Comparison of ENCODE assay signal across 17 cellular contexts in genomic region chr11:3161720-3162409, GRCh38. TPM values are rescaled to one million over a fixed set of nuclear protein-coding genes. Genes with fewer than 3 reads are reported as not detected.
DNase-seq lines count a peak whose midpoint lies in the region; ATAC-seq and TF ChIP-seq lines count a peak whose summit lies in the region.
"Had no signal": no experiment of that assay in that cellular context is flagged by ENCODE, and none has a peak within 500 bp of the region (broad histone marks: within the 10 kb centered on the region; RNA-seq: fewer than 3 reads in every experiment).

No MANE protein-coding gene starts in this region.

- no peak overlapping the region for H4K91ac ChIP-seq in trophoblast cell (ENCODE audit: low read depth, low read length)

- TF ChIP-seq POLR2A in vagina (IDR thresholded peaks at IDR 0.05), result no peak
- TF ChIP-seq POLR2A in breast epithelium (IDR thresholded peaks at IDR 0.05), result no peak
- no peak for TF ChIP-seq POLR2A in lower leg skin (IDR thresholded peaks at IDR 0.05)

- no peak overlapping the region for H3K4ac ChIP-seq in trophoblast cell (ENCODE audit: low read depth, low read length)

- no peak overlapping the region for H3K4me2 ChIP-seq in trophoblast cell (ENCODE audit: low read length)

- no peak overlapping the region for H2AFZ ChIP-seq in trophoblast cell (ENCODE audit: insufficient read depth, low read length, poor library complexity)

- TF ChIP-seq CTCF in vagina (IDR thresholded peaks at IDR 0.05), result no peak
- TF ChIP-seq CTCF in breast epithelium (IDR thresholded peaks at IDR 0.05), result no peak
- no peak for TF ChIP-seq CTCF in lower leg skin (IDR thresholded peaks at IDR 0.05)

- H3K4me1 ChIP-seq in trophoblast cell (ENCODE audit: control insufficient read depth in 1 of 2, insufficient read depth in 2 of 2, low read length in 2 of 2) (peaks cover 41 to 49% of the 10 kb centered on the region in 2 experiments), vagina (peaks cover 85% of the 10 kb centered on the region), breast epithelium (peaks cover 19 to 32% of the 10 kb centered on the region in 2 donors)

- intact Hi-C loops in Right ventricle myocardium inferior (cut with DNase I), result loop anchor here (2.0 kb wide), 1 partner anchor 39 kb away; no protein-coding TSS in a partner anchor
- intact Hi-C loops in left ventricle myocardium superior (cut with micrococcal nuclease), result no loop called here
- intact Hi-C loops in vagina (cut with DNase I), result loop anchor here (5.0 kb wide), 1 partner anchor 35 kb away; no protein-coding TSS in a partner anchor
- intact Hi-C loops in breast epithelium (cut with DNase I; ENCODE audit: low total_unique reads), result no loop called here
- intact Hi-C loops in lower leg skin (cut with DNase I; ENCODE audit: low total_unique reads), result no loop called here

- peaks cover 20% of the 10 kb centered on the region for H3K79me2 ChIP-seq in trophoblast cell (ENCODE audit: control insufficient read depth, insufficient read depth, low read length, poor library complexity)

- ATAC-seq in Right ventricle myocardium inferior, result no peak
- no peak for ATAC-seq in left ventricle myocardium superior
- ATAC-seq: body of pancreas, esophagus mucosa, HCT116 had no signal

- DNase-seq in Right ventricle myocardium inferior (ENCODE audit: missing footprints) (peak; percentile 53), left ventricle myocardium superior (no peak), globus pallidus (ENCODE audit: low spot score) (peak; percentile 8), trophoblast cell (no peak), vagina (ENCODE audit: extremely low spot score in 2 of 2) (no peak), breast epithelium (ENCODE audit: low spot score in 2 of 2) (no peak), lower leg skin (ENCODE audit: low spot score in 2 of 2) (no peak), retina (no peak)
- DNase-seq: activated CD4-positive, CD25-positive, alpha-beta regulatory T cell; activated T-cell treated with anti-CD3 and anti-CD28 coated beads, Interleukin-2, amount 50 U/mL, for 1 hour; NCI-H1105; NCI-H69; SJCRH30; stimulated activated CD4-positive, alpha-beta T cell treated with anti-CD3 and anti-CD28 coated beads, Interleukin-2, amount 100 ng/mL, for 24 hours had no signal

- H2BK120ac ChIP-seq in trophoblast cell (ENCODE audit: insufficient read depth, low read length, poor library complexity), result no peak overlapping the region

- WGBS in trophoblast cell (ENCODE audit: extremely low coverage, insufficient coverage, insufficient read length), result no CpG with 5 or more reads among the region's 7 CpGs
- 80 to 86% methylated on average over 6 to 7 of the region's 7 CpGs for WGBS in lower leg skin, 2 donors

- no peak overlapping the region for H3K23ac ChIP-seq in trophoblast cell (ENCODE audit: low read length)

- no peak overlapping the region for H3K14ac ChIP-seq in trophoblast cell (ENCODE audit: low read length)

- H3K18ac ChIP-seq in trophoblast cell (ENCODE audit: low read length), result peak overlapping the region; percentile 52

- H3K27ac ChIP-seq in trophoblast cell (ENCODE audit: low read depth, low read length) (no peak overlapping the region), vagina (peak overlapping the region; percentile 85), breast epithelium (peak overlapping the region in 1 of 2 donors; percentile 90)
- H3K27ac ChIP-seq: SJCRH30 had no signal

- H3K36me3 ChIP-seq in trophoblast cell (ENCODE audit: control insufficient read depth in 1 of 2, insufficient read depth in 2 of 2, low read length in 2 of 2) (peaks cover 0 to 5% of the 10 kb centered on the region in 2 experiments), vagina (no peaks in the 10 kb centered on the region), breast epithelium (no peaks in the 10 kb centered on the region)
- H3K36me3 ChIP-seq: SJCRH30 had no signal

- H3K4me3 ChIP-seq in trophoblast cell (ENCODE audit: low read depth, low read length), result no peak overlapping the region
- peak overlapping the region; percentile 63 to 87 for H3K4me3 ChIP-seq in vagina
- peak overlapping the region in 1 of 3 donors; percentile 81 for H3K4me3 ChIP-seq in breast epithelium
- no peak overlapping the region for H3K4me3 ChIP-seq in lower leg skin (ENCODE audit: low read depth, poor library complexity, severe bottlenecking)
- H3K4me3 ChIP-seq: body of pancreas, SJCRH30 had no signal

- no peak overlapping the region for H2AK5ac ChIP-seq in trophoblast cell (ENCODE audit: low read length)

- H3K9ac ChIP-seq in trophoblast cell (ENCODE audit: low read length), result no peak overlapping the region

- H3K27me3 ChIP-seq in trophoblast cell (ENCODE audit: insufficient read depth, low read length), result no peaks in the 10 kb centered on the region
- no peaks in the 10 kb centered on the region for H3K27me3 ChIP-seq in vagina
- no peaks in the 10 kb centered on the region for H3K27me3 ChIP-seq in breast epithelium
- H3K27me3 ChIP-seq: body of pancreas had no signal

- no peak overlapping the region for H4K12ac ChIP-seq in trophoblast cell (ENCODE audit: low read depth, low read length)

- H2BK12ac ChIP-seq in trophoblast cell (ENCODE audit: low read length), result no peak overlapping the region

- no peak overlapping the region for H2BK5ac ChIP-seq in trophoblast cell (ENCODE audit: low read depth, low read length, poor library complexity)

- H4K8ac ChIP-seq in trophoblast cell (ENCODE audit: low read depth, low read length), result no peak overlapping the region

- H3K9me3 ChIP-seq in trophoblast cell (ENCODE audit: insufficient read depth, low read depth, low read length), result no peaks in the 10 kb centered on the region
- no peaks in the 10 kb centered on the region for H3K9me3 ChIP-seq in vagina
- H3K9me3 ChIP-seq in breast epithelium, result no peaks in the 10 kb centered on the region
- H3K9me3 ChIP-seq: body of pancreas, SJCRH30 had no signal

- H3K79me1 ChIP-seq in trophoblast cell (ENCODE audit: low read length), result peaks cover 13% of the 10 kb centered on the region

RNA-seq across cellular contexts. Expression of gene OSBPL5, which starts 3.2 kb away (rescaled TPM):
- 18.4 TPM for total RNA-seq in Right ventricle myocardium inferior
- 15.9 TPM for total RNA-seq in left ventricle myocardium superior
- 12.2 and 12.3 TPM in 2 replicates for polyA plus RNA-seq in trophoblast cell (2013)
- 88.4 TPM for total RNA-seq in vagina
- total RNA-seq in breast epithelium, result 10 to 100 TPM; 25.3 to 64.2 (median 27.8) TPM
- total RNA-seq in lower leg skin, result 10 to 100 TPM; 39.0 to 77.4 (median 64.2) TPM

RNA-seq across cellular contexts. Expression of gene MRGPRG, which starts 56.7 kb away (rescaled TPM):
- total RNA-seq in Right ventricle myocardium inferior, result not detected
- total RNA-seq in left ventricle myocardium superior, result not detected
- polyA plus RNA-seq in trophoblast cell (2013), result not detected in 2 replicates
- not detected for total RNA-seq in vagina
- total RNA-seq in breast epithelium, result not detected
- not detected for total RNA-seq in lower leg skin
- total RNA-seq: body of pancreas, esophagus mucosa, SJCRH30 had no signal

Comparison
In these comparisons a context has a peak if more than half of its experiments do, and no peak if none do; other contexts are left out.
1. DNase-seq: peak in Right ventricle myocardium inferior (single experiment) and globus pallidus (single experiment); none in left ventricle myocardium superior (single experiment), trophoblast cell (0 of 2), vagina (0 of 2), breast epithelium (0 of 2), lower leg skin (0 of 2) and retina (single experiment).
2. intact Hi-C loops: an anchor here in Right ventricle myocardium inferior (2.0 kb wide) and vagina (5.0 kb wide); none called in left ventricle myocardium superior, breast epithelium and lower leg skin.
3. H3K4me3 ChIP-seq: peak in vagina (2 of 2); none in trophoblast cell (single experiment) and lower leg skin (single experiment).